Comparison of ENCODE assay signal across 8 cellular contexts in genomic region chr4:154622598-154622997, GRCh38. TPM values are rescaled to one million over a fixed set of nuclear protein-coding genes. Genes with fewer than 3 reads are reported as not detected.
DNase-seq lines count a peak whose midpoint lies in the region; ATAC-seq, FAIRE-seq and TF ChIP-seq lines count a peak whose summit lies in the region.

No MANE protein-coding gene starts in this region.

- ATAC-seq in natural killer cell (peak in 2 of 3 donors; percentile 31 to 52), GM21529 (IDR thresholded peaks at IDR 0.05; ENCODE audit: unreplicated experiment) (peak; percentile 50)
- ATAC-seq in natural killer cell treated with Interleukin-12 subunit alpha and Interleukin-12 subunit beta and Interleukin-15 and Interleukin-18, amount 100 ng/mL, for 72 hours, result no peak
- ATAC-seq in activated T-helper 17 cell treated with anti-CD3 and anti-CD28 coated beads, Interleukin-2, amount 50 U/mL, for 72 hours (replicated peaks), result peak; percentile 50

- no peak for TF ChIP-seq EP300 in Ishikawa (IDR thresholded peaks at IDR 0.05; ENCODE audit: borderline replicate concordance)

- DNase-seq in natural killer cell, result no peak
- no peak for DNase-seq in natural killer cell treated with Interleukin-12 subunit alpha and Interleukin-12 subunit beta and Interleukin-15 and Interleukin-18, amount 100 ng/mL, for 72 hours (ENCODE audit: low spot score)
- DNase-seq in iris pigment epithelial cell (ENCODE audit: low read depth), result peak; percentile 73
- DNase-seq in urothelium cell line (ENCODE audit: low spot score), result peak; percentile 60
- no peak for DNase-seq in activated CD4-positive, CD25-positive, alpha-beta regulatory T cell (lab: John Stamatoyannopoulos, UW)

- no peak overlapping the region for H3K4me3 Mint-ChIP-seq in natural killer cell
- no peak overlapping the region for H3K4me3 Mint-ChIP-seq in natural killer cell treated with Interleukin-12 subunit alpha and Interleukin-12 subunit beta and Interleukin-15 and Interleukin-18, amount 100 ng/mL, for 72 hours
- no peak overlapping the region for H3K4me3 Mint-ChIP-seq in activated T-helper 17 cell treated with anti-CD3 and anti-CD28 coated beads, Interleukin-2, amount 50 U/mL, for 72 hours

- H3K27ac Mint-ChIP-seq in natural killer cell, result no peak overlapping the region
- H3K27ac Mint-ChIP-seq in natural killer cell treated with Interleukin-12 subunit alpha and Interleukin-12 subunit beta and Interleukin-15 and Interleukin-18, amount 100 ng/mL, for 72 hours, result no peak overlapping the region
- H3K27ac Mint-ChIP-seq in activated T-helper 17 cell treated with anti-CD3 and anti-CD28 coated beads, Interleukin-2, amount 50 U/mL, for 72 hours, result no peak overlapping the region

- peaks cover 10 to 13% of the 10 kb centered on the region in 2 donors for H3K27me3 Mint-ChIP-seq in natural killer cell (ENCODE audit: low read depth in 2 of 2)
- H3K27me3 Mint-ChIP-seq in natural killer cell treated with Interleukin-12 subunit alpha and Interleukin-12 subunit beta and Interleukin-15 and Interleukin-18, amount 100 ng/mL, for 72 hours, result peaks cover 15 to 21% of the 10 kb centered on the region in 2 donors
- H3K27me3 Mint-ChIP-seq in activated T-helper 17 cell treated with anti-CD3 and anti-CD28 coated beads, Interleukin-2, amount 50 U/mL, for 72 hours, result peaks cover 12% of the 10 kb centered on the region

- peak; percentile 17 for TF ChIP-seq CTCF in natural killer cell (IDR thresholded peaks at IDR 0.05)

- no peaks in the 10 kb centered on the region for H3K4me1 Mint-ChIP-seq in natural killer cell
- no peaks in the 10 kb centered on the region for H3K4me1 Mint-ChIP-seq in natural killer cell treated with Interleukin-12 subunit alpha and Interleukin-12 subunit beta and Interleukin-15 and Interleukin-18, amount 100 ng/mL, for 72 hours (ENCODE audit: low read depth in 2 of 2)
- no peaks in the 10 kb centered on the region for H3K4me1 Mint-ChIP-seq in activated T-helper 17 cell treated with anti-CD3 and anti-CD28 coated beads, Interleukin-2, amount 50 U/mL, for 72 hours

- no peaks in the 10 kb centered on the region for H3K36me3 Mint-ChIP-seq in natural killer cell
- H3K36me3 Mint-ChIP-seq in natural killer cell treated with Interleukin-12 subunit alpha and Interleukin-12 subunit beta and Interleukin-15 and Interleukin-18, amount 100 ng/mL, for 72 hours, result no peaks in the 10 kb centered on the region
- no peaks in the 10 kb centered on the region for H3K36me3 Mint-ChIP-seq in activated T-helper 17 cell treated with anti-CD3 and anti-CD28 coated beads, Interleukin-2, amount 50 U/mL, for 72 hours (ENCODE audit: low read depth)

- FAIRE-seq in urothelium cell line (lab: Jason Lieb, UNC), result no peak

- H3K9me3 Mint-ChIP-seq in natural killer cell, result no peaks in the 10 kb centered on the region
- H3K9me3 Mint-ChIP-seq in natural killer cell treated with Interleukin-12 subunit alpha and Interleukin-12 subunit beta and Interleukin-15 and Interleukin-18, amount 100 ng/mL, for 72 hours, result no peaks in the 10 kb centered on the region
- H3K9me3 Mint-ChIP-seq in activated T-helper 17 cell treated with anti-CD3 and anti-CD28 coated beads, Interleukin-2, amount 50 U/mL, for 72 hours, result no peaks in the 10 kb centered on the region

- intact Hi-C loops in natural killer cell (cut with micrococcal nuclease), result loop anchor here (1.0 kb wide), 1 partner anchor 70 kb away; no protein-coding TSS in a partner anchor

- TF ChIP-seq RAD21 in Ishikawa (IDR thresholded peaks at IDR 0.05; ENCODE audit: low read depth), result peak; percentile 73

TF ChIP-seq in Ishikawa, 13 proteins besides CTCF, POLR2A, EP300 and RAD21:
- TF ChIP-seq TCF12 (IDR thresholded peaks at IDR 0.05; ENCODE audit: low read depth) (no peak), FOXM1 (IDR thresholded peaks at IDR 0.05; ENCODE audit: borderline replicate concordance, low read depth) (no peak), TEAD4 (IDR thresholded peaks at IDR 0.05) (no peak), NFIC (IDR thresholded peaks at IDR 0.05) (no peak)

RNA-seq across cellular contexts. Expression of gene FGG, which starts 10.1 kb away (rescaled TPM):
- total RNA-seq in natural killer cell, result not detected
- not detected for total RNA-seq in natural killer cell treated with Interleukin-12 subunit alpha and Interleukin-12 subunit beta and Interleukin-15 and Interleukin-18, amount 100 ng/mL, for 72 hours
- not detected for total RNA-seq in activated T-helper 17 cell treated with anti-CD3 and anti-CD28 coated beads, Interleukin-2, amount 50 U/mL, for 72 hours

RNA-seq across cellular contexts. Expression of gene FGA, which starts 32.1 kb away (rescaled TPM):
- total RNA-seq in natural killer cell, result not detected
- not detected for total RNA-seq in natural killer cell treated with Interleukin-12 subunit alpha and Interleukin-12 subunit beta and Interleukin-15 and Interleukin-18, amount 100 ng/mL, for 72 hours
- not detected for total RNA-seq in activated T-helper 17 cell treated with anti-CD3 and anti-CD28 coated beads, Interleukin-2, amount 50 U/mL, for 72 hours

RNA-seq across cellular contexts. Expression of gene FGB, which starts 59.8 kb away (rescaled TPM):
- total RNA-seq in natural killer cell, result not detected
- total RNA-seq in natural killer cell treated with Interleukin-12 subunit alpha and Interleukin-12 subunit beta and Interleukin-15 and Interleukin-18, amount 100 ng/mL, for 72 hours, result not detected
- not detected for total RNA-seq in activated T-helper 17 cell treated with anti-CD3 and anti-CD28 coated beads, Interleukin-2, amount 50 U/mL, for 72 hours

Comparison
In these comparisons a context has a peak if more than half of its experiments do, and no peak if none do; other contexts are left out.
1. ATAC-seq: peak in natural killer cell (2 of 3), GM21529 (single experiment) and activated T-helper 17 cell treated with anti-CD3 and anti-CD28 coated beads, Interleukin-2, amount 50 U/mL, for 72 hours (single experiment); none in natural killer cell treated with Interleukin-12 subunit alpha and Interleukin-12 subunit beta and Interleukin-15 and Interleukin-18, amount 100 ng/mL, for 72 hours (0 of 2).
2. DNase-seq: peak in iris pigment epithelial cell (single experiment) and urothelium cell line (single experiment); none in natural killer cell (single experiment), natural killer cell treated with Interleukin-12 subunit alpha and Interleukin-12 subunit beta and Interleukin-15 and Interleukin-18, amount 100 ng/mL, for 72 hours (single experiment) and activated CD4-positive, CD25-positive, alpha-beta regulatory T cell (0 of 4).